19 cellular contexts compared by ENCODE assay signal in genomic region chr12:117596968-117597367, GRCh38.
DNase-seq lines count a peak whose midpoint lies in the region; ATAC-seq, FAIRE-seq and TF ChIP-seq lines count a peak whose summit lies in the region.
"Had no signal": no experiment of that assay in that cellular context is flagged by ENCODE, and none has a peak within 500 bp of the region (broad histone marks: within the 10 kb centered on the region; RNA-seq: fewer than 3 reads in every experiment).

No MANE protein-coding gene starts in this region.

- no peaks in the 10 kb centered on the region for H3K79me2 ChIP-seq in neural progenitor cell (ENCODE audit: low read depth)

- CTCF ChIA-PET in CD4-positive, alpha-beta T cell (lab: Charles Lee): no interaction called here

- H3K27me3 Mint-ChIP-seq in neural progenitor cell (ENCODE audit: insufficient read depth, low read depth): no peaks in the 10 kb centered on the region
- H3K27me3 Mint-ChIP-seq in CD4-positive, alpha-beta T cell: peaks cover 4% of the 10 kb centered on the region

- intact Hi-C loops in CD4-positive, alpha-beta T cell (cut with DNase I, micrococcal nuclease): no loop called here

- H3K9ac ChIP-seq in neural progenitor cell: no peak overlapping the region

- H3K27ac ChIP-seq in neural progenitor cell: no peak overlapping the region
- H3K27ac ChIP-seq in CD4-positive, alpha-beta T cell (ENCODE audit: low read depth, low read length): no peak overlapping the region
- H3K27ac ChIP-seq: prostate gland had no signal

- H3K4me3 Mint-ChIP-seq in neural progenitor cell: no peak overlapping the region
- no peak overlapping the region for H3K4me3 Mint-ChIP-seq in CD4-positive, alpha-beta T cell
- H3K4me3 Mint-ChIP-seq: activated naive CD8-positive, alpha-beta T cell; brain; naive thymus-derived CD8-positive, alpha-beta T cell had no signal

- H3K9me3 Mint-ChIP-seq in neural progenitor cell: no peaks in the 10 kb centered on the region
- H3K9me3 Mint-ChIP-seq in CD4-positive, alpha-beta T cell: no peaks in the 10 kb centered on the region

- H3F3A ChIP-seq in neural progenitor cell (ENCODE audit: low read depth): no peaks in the 10 kb centered on the region

- H3K4me1 ChIP-seq in neural progenitor cell: peaks cover 4% of the 10 kb centered on the region
- H3K4me1 ChIP-seq: prostate gland had no signal

- no peak overlapping the region for H2AFZ ChIP-seq in neural progenitor cell (replicated peaks)

- no peaks in the 10 kb centered on the region for H3K4me1 Mint-ChIP-seq in neural progenitor cell
- no peaks in the 10 kb centered on the region for H3K4me1 Mint-ChIP-seq in CD4-positive, alpha-beta T cell (ENCODE audit: low read depth)
- H3K4me1 Mint-ChIP-seq: naive thymus-derived CD8-positive, alpha-beta T cell had no signal

- no peak overlapping the region for H3K27ac Mint-ChIP-seq in neural progenitor cell
- H3K27ac Mint-ChIP-seq in CD4-positive, alpha-beta T cell: no peak overlapping the region
- H3K27ac Mint-ChIP-seq: activated naive CD8-positive, alpha-beta T cell; brain; naive thymus-derived CD8-positive, alpha-beta T cell had no signal

- peak; percentile 55 for FAIRE-seq in islet of Langerhans (lab: Jason Lieb, UNC)

- H3K4me2 ChIP-seq in neural progenitor cell: no peak overlapping the region

- no peaks in the 10 kb centered on the region for H4K20me1 ChIP-seq in neural progenitor cell (ENCODE audit: low read depth)

- no peaks in the 10 kb centered on the region for H3K9me3 ChIP-seq in neural progenitor cell (ENCODE audit: low read depth)
- H3K9me3 ChIP-seq in CD4-positive, alpha-beta T cell (ENCODE audit: control insufficient read depth, low read length): no peaks in the 10 kb centered on the region
- H3K9me3 ChIP-seq: prostate gland had no signal

- H3K36me3 ChIP-seq in neural progenitor cell: no peaks in the 10 kb centered on the region
- H3K36me3 ChIP-seq: prostate gland had no signal

- H3K36me3 Mint-ChIP-seq in neural progenitor cell: no peaks in the 10 kb centered on the region
- H3K36me3 Mint-ChIP-seq in CD4-positive, alpha-beta T cell (ENCODE audit: low read depth): no peaks in the 10 kb centered on the region
- H3K36me3 Mint-ChIP-seq: activated naive CD8-positive, alpha-beta T cell; brain; naive thymus-derived CD8-positive, alpha-beta T cell had no signal

- H3K27me3 ChIP-seq in neural progenitor cell: no peaks in the 10 kb centered on the region
- no peaks in the 10 kb centered on the region for H3K27me3 ChIP-seq in CD4-positive, alpha-beta T cell (ENCODE audit: control insufficient read depth, insufficient read depth, low read length)

- ATAC-seq in GM19455 (IDR thresholded peaks at IDR 0.05; ENCODE audit: unreplicated experiment): no peak
- ATAC-seq in CD4-positive, alpha-beta T cell (ENCODE audit: poor library complexity): no peak
- ATAC-seq: naive thymus-derived CD8-positive, alpha-beta T cell had no signal

- no peak overlapping the region for H3K4me3 ChIP-seq in neural progenitor cell
- H3K4me3 ChIP-seq: lung, prostate gland had no signal

- POLR2A ChIA-PET in CD4-positive, alpha-beta T cell (lab: Charles Lee): no interaction called here

- TF ChIP-seq CTCF in neural progenitor cell (IDR thresholded peaks at IDR 0.05): no peak
- no peak for TF ChIP-seq CTCF in CD4-positive, alpha-beta T cell (IDR thresholded peaks at IDR 0.05)

- peak; percentile 90 for DNase-seq in DMS53 treated with DMSO at 0.1 percent for 48 hours (lab: John Stamatoyannopoulos, UW; ENCODE audit: unreplicated experiment)
- peak; percentile 20 for DNase-seq in NCI-H1694 treated with DMSO at 0.1 percent for 48 hours (lab: John Stamatoyannopoulos, UW)
- DNase-seq in NCI-H524 (lab: John Stamatoyannopoulos, UW): peak; percentile 62 to 90
- no peak for DNase-seq in neural progenitor cell (ENCODE audit: low spot score)
- no peak for DNase-seq in CD4-positive, alpha-beta T cell
- DNase-seq in NCI-H446 (lab: John Stamatoyannopoulos, UW): no peak
- DNase-seq: activated CD4-positive, alpha-beta T cell treated with anti-CD3 and anti-CD28 coated beads for 4 hours; activated T-cell treated with anti-CD3 and anti-CD28 coated beads for 4 hours; dermis blood vessel endothelial cell; DND-41; erythroblast; naive thymus-derived CD8-positive, alpha-beta T cell; T-helper 9 cell had no signal

Comparison
In these comparisons a context has a peak if more than half of its experiments do, and no peak if none do; other contexts are left out.
1. DNase-seq: peak in DMS53 treated with DMSO at 0.1 percent for 48 hours (single experiment), NCI-H1694 treated with DMSO at 0.1 percent for 48 hours (single experiment) and NCI-H524 (2 of 2); none in neural progenitor cell (single experiment), CD4-positive, alpha-beta T cell (0 of 10) and NCI-H446 (0 of 2).